ENCODE assay signal across 3 cellular contexts in the genomic region with DNA sequence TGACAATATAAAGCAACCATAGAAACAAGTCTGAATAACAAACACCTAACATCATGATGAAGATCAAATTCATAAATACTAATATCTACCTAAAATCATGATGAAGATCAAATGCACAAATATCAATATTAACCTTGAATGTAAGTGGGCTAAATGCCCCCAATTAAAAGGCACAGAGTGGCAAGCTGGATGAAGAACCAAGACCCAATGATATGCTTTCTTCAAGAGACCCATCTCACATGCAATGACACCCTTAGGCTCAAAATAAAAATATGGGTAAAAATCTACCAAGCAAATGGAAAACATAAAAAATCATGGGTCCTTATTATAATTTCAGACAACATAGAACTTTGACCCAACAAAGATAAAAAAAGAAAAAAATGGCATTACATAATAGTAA.
"Had no signal": no experiment of that assay in that cellular context is flagged by ENCODE, and none has a peak within 500 bp of the region (broad histone marks: within the 10 kb centered on the region; RNA-seq: fewer than 3 reads in every experiment).

No MANE protein-coding gene starts in this region.

- ATAC-seq: GM12878 had no signal

- DNase-seq: GDM1, GF-D8 had no signal

- H3K4me3 ChIP-seq: GM12878 had no signal
